Comparison of ENCODE assay signal across 32 cellular contexts in the genomic region with DNA sequence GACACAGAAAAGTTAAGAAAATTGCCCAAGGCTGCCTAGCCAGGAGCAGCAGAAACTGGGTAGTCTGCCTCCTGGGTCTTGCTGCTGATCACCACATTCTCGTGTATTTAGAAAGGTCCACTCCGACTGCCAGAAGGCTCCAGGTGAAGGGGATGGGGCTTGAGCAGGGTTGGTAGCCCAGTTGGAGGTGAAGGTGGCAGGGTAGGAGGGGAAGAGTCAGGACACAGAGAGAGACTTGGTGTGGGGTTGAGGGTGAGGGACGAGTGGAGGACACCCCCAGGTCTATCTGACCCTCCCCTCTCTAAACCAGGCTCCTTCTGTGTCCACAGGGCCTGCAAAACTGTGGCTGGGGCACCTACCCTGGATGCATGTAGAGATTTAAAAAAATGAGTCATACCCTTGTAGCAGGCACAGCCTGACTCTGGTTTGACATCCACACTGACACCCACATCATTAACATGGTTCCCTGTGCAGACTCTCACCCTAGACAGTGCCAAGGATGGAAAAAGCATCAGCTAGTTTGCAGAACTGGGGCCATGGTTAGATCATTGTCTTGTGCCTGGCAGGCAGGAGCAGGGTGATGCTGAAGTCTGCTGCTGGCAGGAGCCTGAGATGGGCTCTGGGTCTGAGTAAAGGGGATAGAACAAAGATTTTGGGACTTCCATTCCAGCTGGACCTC.
A peak's percentile ranks its signal among the peaks of the same experiment; 100 is the strongest.
DNase-seq lines count a peak whose midpoint lies in the region; ATAC-seq, FAIRE-seq and TF ChIP-seq lines count a peak whose summit lies in the region.
"Had no signal": no experiment of that assay in that cellular context is flagged by ENCODE, and none has a peak within 500 bp of the region (broad histone marks: within the 10 kb centered on the region; RNA-seq: fewer than 3 reads in every experiment).

No MANE protein-coding gene starts in this region.

- no peak overlapping the region for H3K4me3 Mint-ChIP-seq in stimulated activated memory B cell treated with anti-CD40 and anti-IgM and Interleukin-4, amounts not matched to agents 10 μg/mL and 1 μg/mL and 100 μg/mL, for 72 hours
- no peak overlapping the region for H3K4me3 Mint-ChIP-seq in activated CD4-positive, alpha-beta memory T cell treated with anti-CD3 and anti-CD28 coated beads for 36 hours
- H3K4me3 Mint-ChIP-seq: activated CD8-positive, alpha-beta T cell treated with anti-CD3 and anti-CD28 coated beads for 36 hours; dendritic cell treated with granulocyte-macrophage colony-stimulating factor and Interleukin-4, amounts not matched to agents 40 ng/mL and 50 ng/mL, for 4 days; natural killer cell treated with Interleukin-12 subunit alpha and Interleukin-12 subunit beta and Interleukin-15 and Interleukin-18, amount 100 ng/mL, for 72 hours; stimulated activated naive CD8-positive, alpha-beta T cell treated with anti-CD3 and anti-CD28 coated beads, Interleukin-15, amount 100 ng/mL, for 72 hours; T-helper 17 cell had no signal

- H3K36me3 Mint-ChIP-seq in stimulated activated memory B cell treated with anti-CD40 and anti-IgM and Interleukin-4, amounts not matched to agents 10 μg/mL and 1 μg/mL and 100 μg/mL, for 72 hours: no peaks in the 10 kb centered on the region
- H3K36me3 Mint-ChIP-seq in activated CD4-positive, alpha-beta memory T cell treated with anti-CD3 and anti-CD28 coated beads for 36 hours: no peaks in the 10 kb centered on the region
- H3K36me3 Mint-ChIP-seq: activated naive CD4-positive, alpha-beta T cell treated with anti-CD3 and anti-CD28 coated beads, Interleukin-2, amount 50 U/mL, for 72 hours; natural killer cell treated with Interleukin-12 subunit alpha and Interleukin-12 subunit beta and Interleukin-15 and Interleukin-18, amount 100 ng/mL, for 72 hours had no signal

- H3K4me2 ChIP-seq in keratinocyte (ENCODE audit: control insufficient read depth, extremely low read depth, insufficient read depth, low read depth, low read length): no peak overlapping the region

- no peak overlapping the region for H3K27ac Mint-ChIP-seq in stimulated activated memory B cell treated with anti-CD40 and anti-IgM and Interleukin-4, amounts not matched to agents 10 μg/mL and 1 μg/mL and 100 μg/mL, for 72 hours
- H3K27ac Mint-ChIP-seq in activated CD4-positive, alpha-beta memory T cell treated with anti-CD3 and anti-CD28 coated beads for 36 hours: no peak overlapping the region
- H3K27ac Mint-ChIP-seq: activated CD8-positive, alpha-beta T cell treated with anti-CD3 and anti-CD28 coated beads for 36 hours; dendritic cell treated with granulocyte-macrophage colony-stimulating factor and Interleukin-4, amounts not matched to agents 40 ng/mL and 50 ng/mL, for 4 days; natural killer cell treated with Interleukin-12 subunit alpha and Interleukin-12 subunit beta and Interleukin-15 and Interleukin-18, amount 100 ng/mL, for 72 hours; stimulated activated naive CD8-positive, alpha-beta T cell treated with anti-CD3 and anti-CD28 coated beads, Interleukin-15, amount 100 ng/mL, for 72 hours; T-helper 17 cell had no signal

- dilution Hi-C loops in keratinocyte (cut with MboI; ENCODE audit: extremely low pct_ligation_motif_present, low sequenced_read_pairs): no loop called here

- H2AFZ ChIP-seq in keratinocyte (ENCODE audit: control insufficient read depth, low read length): no peak overlapping the region

- H3K4me1 ChIP-seq in keratinocyte (ENCODE audit: control insufficient read depth, extremely low read depth, insufficient read depth, low read length) (peaks cover 26% of the 10 kb centered on the region), small intestine (ENCODE audit: control insufficient read depth in 2 of 2, insufficient read depth in 1 of 2, low read depth in 1 of 2, low read length in 1 of 2) (no peaks in the 10 kb centered on the region)
- H3K4me1 ChIP-seq: lower lobe of right lung, prostate gland had no signal

- no peaks in the 10 kb centered on the region for H3K27me3 ChIP-seq in keratinocyte (ENCODE audit: control insufficient read depth, extremely low read depth, insufficient read depth, low read length)
- no peaks in the 10 kb centered on the region for H3K27me3 ChIP-seq in small intestine (ENCODE audit: control insufficient read depth in 2 of 2, insufficient read depth in 2 of 2, low read length in 2 of 2)
- H3K27me3 ChIP-seq: BLaER1, MG63, tibial artery had no signal

- TF ChIP-seq CTCF in choroid plexus epithelial cell (conservative IDR thresholded peaks at IDR 0.05; ENCODE audit: low read depth, low read length) (no peak), keratinocyte (optimal IDR thresholded peaks at IDR 0.05 in 1 of 3, IDR thresholded peaks at IDR 0.05 in 1 of 3, conservative IDR thresholded peaks at IDR 0.05 in 1 of 3; ENCODE audit: extremely low read depth in 1 of 3, insufficient read depth in 2 of 3, low read length in 3 of 3) (no peak)

- H3K4me3 ChIP-seq in choroid plexus epithelial cell (ENCODE audit: low read depth, low read length) (no peak overlapping the region), keratinocyte (ENCODE audit: control insufficient read depth in 2 of 3, extremely low read depth in 1 of 3, insufficient read depth in 2 of 3, low read depth in 1 of 3, low read length in 3 of 3) (no peak overlapping the region), small intestine (ENCODE audit: low read depth in 1 of 2, low read length in 2 of 2) (no peak overlapping the region)
- H3K4me3 ChIP-seq: BLaER1, lower lobe of right lung, MG63, prostate gland, tibial artery had no signal

- 62 to 67% (median 65%) methylated on average over 3 of the region's 3 CpGs for WGBS in small intestine, 3 donors

- peaks cover 14% of the 10 kb centered on the region for H3K27me3 Mint-ChIP-seq in stimulated activated memory B cell treated with anti-CD40 and anti-IgM and Interleukin-4, amounts not matched to agents 10 μg/mL and 1 μg/mL and 100 μg/mL, for 72 hours
- peaks cover 4% of the 10 kb centered on the region for H3K27me3 Mint-ChIP-seq in activated CD4-positive, alpha-beta memory T cell treated with anti-CD3 and anti-CD28 coated beads for 36 hours
- H3K27me3 Mint-ChIP-seq: activated CD8-positive, alpha-beta T cell treated with anti-CD3 and anti-CD28 coated beads for 36 hours; natural killer cell treated with Interleukin-12 subunit alpha and Interleukin-12 subunit beta and Interleukin-15 and Interleukin-18, amount 100 ng/mL, for 72 hours; T-helper 17 cell had no signal

- no peaks in the 10 kb centered on the region for H3K4me1 Mint-ChIP-seq in stimulated activated memory B cell treated with anti-CD40 and anti-IgM and Interleukin-4, amounts not matched to agents 10 μg/mL and 1 μg/mL and 100 μg/mL, for 72 hours
- no peaks in the 10 kb centered on the region for H3K4me1 Mint-ChIP-seq in activated CD4-positive, alpha-beta memory T cell treated with anti-CD3 and anti-CD28 coated beads for 36 hours (ENCODE audit: low read depth)
- H3K4me1 Mint-ChIP-seq: stimulated activated naive CD8-positive, alpha-beta T cell treated with anti-CD3 and anti-CD28 coated beads, Interleukin-15, amount 100 ng/mL, for 72 hours; T-helper 17 cell had no signal

- H3K27ac ChIP-seq in keratinocyte (ENCODE audit: control insufficient read depth, insufficient read depth, low read length) (no peak overlapping the region), small intestine (ENCODE audit: low read depth in 1 of 2, low read length in 1 of 2) (no peak overlapping the region)
- H3K27ac ChIP-seq: BLaER1, lower lobe of right lung, prostate gland, tibial artery had no signal

- DNase-seq in NCI-H69 (lab: John Stamatoyannopoulos, UW) (peak; percentile 11), choroid plexus epithelial cell (ENCODE audit: low read depth) (peak; percentile 19), keratinocyte (ENCODE audit: low read depth, low spot score) (no peak), small intestine (no peak), mucosa of gallbladder (ENCODE audit: low spot score) (no peak)
- DNase-seq in activated CD4-positive, alpha-beta memory T cell treated with anti-CD3 and anti-CD28 coated beads for 36 hours: no peak
- DNase-seq: activated CD4-positive, CD25-positive, alpha-beta regulatory T cell treated with anti-CD3 and anti-CD28 coated beads, Interleukin-2, amount 50 U/mL, for 72 hours; activated CD8-positive, alpha-beta T cell treated with anti-CD3 and anti-CD28 coated beads for 36 hours; aorta; central memory CD4-positive, alpha-beta T cell; DMS79; GDM1; HCEC 1CT; KBM-7; lower lobe of right lung; MG63; NCI-H1105 treated with DMSO at 0.1 percent for 48 hours; NCI-H2029 treated with DMSO at 0.1 percent for 48 hours; NCI-H345; NCI-H774; RPMI8226; stimulated activated naive CD8-positive, alpha-beta T cell treated with anti-CD3 and anti-CD28 coated beads, Interleukin-15, amount 100 ng/mL, for 72 hours; T-helper 17 cell; tibial artery had no signal

- ATAC-seq in stimulated activated memory B cell treated with anti-CD40 and anti-IgM and Interleukin-4, amounts not matched to agents 10 μg/mL and 1 μg/mL and 100 μg/mL, for 72 hours: peak; percentile 41
- ATAC-seq: activated CD8-positive, alpha-beta T cell treated with anti-CD3 and anti-CD28 coated beads for 36 hours; activated naive CD4-positive, alpha-beta T cell treated with anti-CD3 and anti-CD28 coated beads, Interleukin-2, amount 50 U/mL, for 72 hours; lower lobe of right lung; stimulated activated naive CD8-positive, alpha-beta T cell treated with anti-CD3 and anti-CD28 coated beads, Interleukin-15, amount 100 ng/mL, for 72 hours; T-helper 17 cell had no signal

- no peaks in the 10 kb centered on the region for H3K9me3 ChIP-seq in keratinocyte (ENCODE audit: control insufficient read depth, low read depth, low read length)
- no peaks in the 10 kb centered on the region for H3K9me3 ChIP-seq in small intestine (ENCODE audit: control insufficient read depth, low read depth)
- H3K9me3 ChIP-seq: BLaER1, lower lobe of right lung, MG63, prostate gland, tibial artery had no signal

- POLR2A ChIA-PET in activated CD4-positive, alpha-beta memory T cell treated with anti-CD3 and anti-CD28 coated beads for 36 hours (lab: Charles Lee): no interaction called here

- no peaks in the 10 kb centered on the region for H4K20me1 ChIP-seq in keratinocyte (ENCODE audit: control insufficient read depth, extremely low read depth, insufficient read depth, low read length)
- H4K20me1 ChIP-seq: BLaER1 had no signal

- no peak overlapping the region for H3K9ac ChIP-seq in keratinocyte (ENCODE audit: control insufficient read depth, extremely low read depth, insufficient read depth, low read length)
- H3K9ac ChIP-seq: BLaER1 had no signal

- H3K9me1 ChIP-seq in keratinocyte (ENCODE audit: control insufficient read depth, extremely low read depth, insufficient read depth, low read length): no peaks in the 10 kb centered on the region

- no peaks in the 10 kb centered on the region for H3K9me3 Mint-ChIP-seq in stimulated activated memory B cell treated with anti-CD40 and anti-IgM and Interleukin-4, amounts not matched to agents 10 μg/mL and 1 μg/mL and 100 μg/mL, for 72 hours
- no peaks in the 10 kb centered on the region for H3K9me3 Mint-ChIP-seq in activated CD4-positive, alpha-beta memory T cell treated with anti-CD3 and anti-CD28 coated beads for 36 hours
- H3K9me3 Mint-ChIP-seq: activated CD8-positive, alpha-beta T cell treated with anti-CD3 and anti-CD28 coated beads for 36 hours; activated naive CD4-positive, alpha-beta T cell treated with anti-CD3 and anti-CD28 coated beads, Interleukin-2, amount 50 U/mL, for 72 hours; dendritic cell treated with granulocyte-macrophage colony-stimulating factor and Interleukin-4, amounts not matched to agents 40 ng/mL and 50 ng/mL, for 4 days; natural killer cell treated with Interleukin-12 subunit alpha and Interleukin-12 subunit beta and Interleukin-15 and Interleukin-18, amount 100 ng/mL, for 72 hours; stimulated activated naive CD8-positive, alpha-beta T cell treated with anti-CD3 and anti-CD28 coated beads, Interleukin-15, amount 100 ng/mL, for 72 hours had no signal

- no peaks in the 10 kb centered on the region for H3K79me2 ChIP-seq in keratinocyte (ENCODE audit: control insufficient read depth, insufficient read depth, low read length)

- CTCF ChIA-PET in activated CD4-positive, alpha-beta memory T cell treated with anti-CD3 and anti-CD28 coated beads for 36 hours (lab: Charles Lee): no interaction called here

- intact Hi-C loops in activated CD4-positive, alpha-beta memory T cell treated with anti-CD3 and anti-CD28 coated beads for 36 hours (cut with micrococcal nuclease): no loop called here

- FAIRE-seq in keratinocyte (lab: Jason Lieb, UNC) (peak; percentile 62), small intestine (lab: Jason Lieb, UNC) (no peak)
- FAIRE-seq: endometrium, HTR-8/SVneo had no signal

- H3K36me3 ChIP-seq in keratinocyte (ENCODE audit: control insufficient read depth in 2 of 2, extremely low read depth in 1 of 2, insufficient read depth in 2 of 2, low read length in 2 of 2) (no peaks in the 10 kb centered on the region), small intestine (ENCODE audit: control insufficient read depth in 2 of 2, insufficient read depth in 2 of 2, low read length in 2 of 2) (no peaks in the 10 kb centered on the region)
- H3K36me3 ChIP-seq: BLaER1, lower lobe of right lung, MG63, prostate gland, tibial artery had no signal

Comparison
In these comparisons a context has a peak if more than half of its experiments do, and no peak if none do; other contexts are left out.
1. DNase-seq: peak in NCI-H69 (single experiment) and choroid plexus epithelial cell (single experiment); none in keratinocyte (single experiment), small intestine (single experiment), activated CD4-positive, alpha-beta memory T cell treated with anti-CD3 and anti-CD28 coated beads for 36 hours (single experiment) and mucosa of gallbladder (single experiment).